20 cellular contexts compared by ENCODE assay signal in genomic region chr14:48140804-48141203, GRCh38.
DNase-seq lines count a peak whose midpoint lies in the region; ATAC-seq and TF ChIP-seq lines count a peak whose summit lies in the region.
"Had no signal": no experiment of that assay in that cellular context is flagged by ENCODE, and none has a peak within 500 bp of the region (broad histone marks: within the 10 kb centered on the region; RNA-seq: fewer than 3 reads in every experiment).

No MANE protein-coding gene starts in this region.

- ATAC-seq in omental fat pad (ENCODE audit: low FRiP score) = peak; percentile 87
- no peak for ATAC-seq in natural killer cell treated with Interleukin-12 subunit alpha and Interleukin-12 subunit beta and Interleukin-15 and Interleukin-18, amount 100 ng/mL, for 72 hours
- ATAC-seq: CD8-positive, alpha-beta T cell; GM23338; HCT116 had no signal

- no peaks in the 10 kb centered on the region for H3K36me3 ChIP-seq in MM.1S (replicated peaks; ENCODE audit: insufficient read depth, low read length)
- H3K36me3 ChIP-seq: BLaER1 had no signal

- no peaks in the 10 kb centered on the region for H3K9me3 ChIP-seq in MM.1S (replicated peaks; ENCODE audit: insufficient read depth, low read length)
- H3K9me3 ChIP-seq: BLaER1, Caco-2 had no signal

- no peak overlapping the region for H3K4me3 ChIP-seq in fibroblast of mammary gland (ENCODE audit: control insufficient read depth, low read depth, low read length)
- no peak overlapping the region for H3K4me3 ChIP-seq in MM.1S (ENCODE audit: low read length)
- H3K4me3 ChIP-seq: BLaER1, GM23338 had no signal

- no peaks in the 10 kb centered on the region for H4K20me1 ChIP-seq in MM.1S (ENCODE audit: insufficient read depth, low read length)
- H4K20me1 ChIP-seq: BLaER1 had no signal

- H3K27me3 Mint-ChIP-seq in natural killer cell treated with Interleukin-12 subunit alpha and Interleukin-12 subunit beta and Interleukin-15 and Interleukin-18, amount 100 ng/mL, for 72 hours = no peaks in the 10 kb centered on the region
- H3K27me3 Mint-ChIP-seq: B cell; CD4-positive, CD25-positive, alpha-beta regulatory T cell had no signal

- no peak overlapping the region for H3K27ac Mint-ChIP-seq in natural killer cell treated with Interleukin-12 subunit alpha and Interleukin-12 subunit beta and Interleukin-15 and Interleukin-18, amount 100 ng/mL, for 72 hours
- H3K27ac Mint-ChIP-seq: B cell; CD4-positive, CD25-positive, alpha-beta regulatory T cell; CD8-positive, alpha-beta T cell; GM23338; H9 had no signal

- H3K9ac ChIP-seq in MM.1S (ENCODE audit: low read length) = no peak overlapping the region
- H3K9ac ChIP-seq: BLaER1 had no signal

- H2AFZ ChIP-seq in MM.1S (ENCODE audit: low read length) = no peak overlapping the region
- H2AFZ ChIP-seq: GM23338 had no signal

- TF ChIP-seq CTCF in fibroblast of mammary gland (conservative IDR thresholded peaks at IDR 0.05; ENCODE audit: control insufficient read depth, insufficient read depth, low read depth, low read length) (no peak), omental fat pad (IDR thresholded peaks at IDR 0.05) (no peak), MM.1S (IDR thresholded peaks at IDR 0.05; ENCODE audit: low read length) (no peak), GM13976 (IDR thresholded peaks at IDR 0.05; ENCODE audit: borderline replicate concordance, control extremely low read depth, extremely low read depth, insufficient read depth, missing control alignments) (no peak)

- H3K79me2 ChIP-seq in MM.1S (ENCODE audit: low read length) = no peaks in the 10 kb centered on the region

- H3K9me3 Mint-ChIP-seq in natural killer cell treated with Interleukin-12 subunit alpha and Interleukin-12 subunit beta and Interleukin-15 and Interleukin-18, amount 100 ng/mL, for 72 hours = peaks cover 4% of the 10 kb centered on the region
- H3K9me3 Mint-ChIP-seq: GM23338, H9 had no signal

- H3K27ac ChIP-seq in MM.1S (ENCODE audit: low read length) = no peak overlapping the region
- H3K27ac ChIP-seq: 22Rv1, BLaER1, C4-2B had no signal

- H3K4me3 Mint-ChIP-seq in natural killer cell treated with Interleukin-12 subunit alpha and Interleukin-12 subunit beta and Interleukin-15 and Interleukin-18, amount 100 ng/mL, for 72 hours = no peak overlapping the region
- H3K4me3 Mint-ChIP-seq: B cell; CD4-positive, CD25-positive, alpha-beta regulatory T cell; CD8-positive, alpha-beta T cell; GM23338; H9 had no signal

- H3K4me2 ChIP-seq in MM.1S (ENCODE audit: low read depth, low read length) = no peak overlapping the region
- H3K4me2 ChIP-seq: BLaER1, GM23338 had no signal

- peaks cover 11% of the 10 kb centered on the region for H3K36me3 Mint-ChIP-seq in natural killer cell treated with Interleukin-12 subunit alpha and Interleukin-12 subunit beta and Interleukin-15 and Interleukin-18, amount 100 ng/mL, for 72 hours
- H3K36me3 Mint-ChIP-seq: CD4-positive, CD25-positive, alpha-beta regulatory T cell; CD8-positive, alpha-beta T cell had no signal

- H3K4me1 ChIP-seq in MM.1S (ENCODE audit: low read length) = no peaks in the 10 kb centered on the region
- H3K4me1 ChIP-seq: BLaER1, Caco-2 had no signal

- in situ Hi-C loops in GM13976 (cut with MboI; ENCODE audit: low sequenced_read_pairs, unreplicated experiment) = no loop called here

- DNase-seq in HS-5 (ENCODE audit: low read depth) (peak; percentile 34), NCI-H226 (peak; percentile 74), fibroblast of mammary gland (ENCODE audit: low read depth) (peak; percentile 6), omental fat pad (ENCODE audit: low spot score) (no peak), MM.1S (no peak), NCI-H1436 treated with DMSO at 0.1 percent for 48 hours (lab: John Stamatoyannopoulos, UW) (no peak), GM13976 (ENCODE audit: low spot score) (no peak)
- DNase-seq in natural killer cell treated with Interleukin-12 subunit alpha and Interleukin-12 subunit beta and Interleukin-15 and Interleukin-18, amount 100 ng/mL, for 72 hours (ENCODE audit: low spot score) = no peak
- DNase-seq: Caco-2; CD4-positive, CD25-positive, alpha-beta regulatory T cell; CD8-positive, alpha-beta T cell; DMS153; DND-41; H9 had no signal

- no peaks in the 10 kb centered on the region for H3F3A ChIP-seq in MM.1S (ENCODE audit: insufficient read depth, low read length)

- no peaks in the 10 kb centered on the region for H3K27me3 ChIP-seq in MM.1S (replicated peaks; ENCODE audit: insufficient read depth, low read length)
- H3K27me3 ChIP-seq: BLaER1 had no signal

- no peaks in the 10 kb centered on the region for H3K4me1 Mint-ChIP-seq in natural killer cell treated with Interleukin-12 subunit alpha and Interleukin-12 subunit beta and Interleukin-15 and Interleukin-18, amount 100 ng/mL, for 72 hours (ENCODE audit: low read depth in 2 of 2)
- H3K4me1 Mint-ChIP-seq: B cell; CD4-positive, CD25-positive, alpha-beta regulatory T cell had no signal

- no peaks in the 10 kb centered on the region for H3K9me2 ChIP-seq in MM.1S (replicated peaks; ENCODE audit: insufficient read depth, low read length)

Comparison
In these comparisons a context has a peak if more than half of its experiments do, and no peak if none do; other contexts are left out.
1. DNase-seq: peak in HS-5 (single experiment), NCI-H226 (single experiment) and fibroblast of mammary gland (single experiment); none in omental fat pad (single experiment), MM.1S (single experiment), NCI-H1436 treated with DMSO at 0.1 percent for 48 hours (single experiment), GM13976 (single experiment) and natural killer cell treated with Interleukin-12 subunit alpha and Interleukin-12 subunit beta and Interleukin-15 and Interleukin-18, amount 100 ng/mL, for 72 hours (single experiment).